7 cellular contexts compared by ENCODE assay signal in genomic region chr12:71685312-71685906, GRCh38. TPM values are rescaled to one million over a fixed set of nuclear protein-coding genes. Genes with fewer than 3 reads are reported as not detected.
DNase-seq lines count a peak whose midpoint lies in the region; ATAC-seq lines count a peak whose summit lies in the region.

No MANE protein-coding gene starts in this region.

- intact Hi-C loops in right cardiac atrium (cut with DNase I), result loop anchor here in 1 of 4 donors (10.0 kb wide), 1 partner anchor 69 kb away; the partner anchor contains the start of gene RAB21

- ATAC-seq in HG03139 (IDR thresholded peaks at IDR 0.05; ENCODE audit: unreplicated experiment) (peak; percentile 2), right cardiac atrium (no peak), HG03342 (IDR thresholded peaks at IDR 0.05; ENCODE audit: unreplicated experiment) (no peak), GM18873 (IDR thresholded peaks at IDR 0.05; ENCODE audit: low FRiP score, unreplicated experiment) (no peak)
- no peak for ATAC-seq in stimulated activated effector memory CD8-positive, alpha-beta T cell treated with anti-CD3 and anti-CD28 coated beads, Interleukin-12 subunit alpha, Interleukin-12 subunit beta, amount 100 ng/mL, for 72 hours

- no peak for DNase-seq in activated CD4-positive, alpha-beta memory T cell treated with anti-CD3 and anti-CD28 coated beads, Interleukin-2, amount 10 ng/mL, durations not matched to agents 7 days and 5 days
- DNase-seq in right cardiac atrium (peak in 1 of 3 donors; percentile 51), SHP77 treated with DMSO at 0.1 percent for 48 hours (lab: John Stamatoyannopoulos, UW) (no peak)
- DNase-seq in stimulated activated effector memory CD8-positive, alpha-beta T cell treated with anti-CD3 and anti-CD28 coated beads, Interleukin-12 subunit alpha, Interleukin-12 subunit beta, amount 100 ng/mL, for 72 hours (ENCODE audit: low spot score in 2 of 2), result no peak

- no peaks in the 10 kb centered on the region for H3K27me3 ChIP-seq in right cardiac atrium (ENCODE audit: control insufficient read depth, insufficient read depth)

- H3K4me1 ChIP-seq in right cardiac atrium (ENCODE audit: control insufficient read depth, insufficient read depth, low read length), result no peaks in the 10 kb centered on the region

- H3K4me3 Mint-ChIP-seq in activated CD4-positive, alpha-beta memory T cell treated with anti-CD3 and anti-CD28 coated beads, Interleukin-2, amount 10 ng/mL, durations not matched to agents 7 days and 5 days, result peak overlapping the region; percentile 85
- H3K4me3 Mint-ChIP-seq in stimulated activated effector memory CD8-positive, alpha-beta T cell treated with anti-CD3 and anti-CD28 coated beads, Interleukin-12 subunit alpha, Interleukin-12 subunit beta, amount 100 ng/mL, for 72 hours, result peak overlapping the region; percentile 81

- H3K4me1 Mint-ChIP-seq in activated CD4-positive, alpha-beta memory T cell treated with anti-CD3 and anti-CD28 coated beads, Interleukin-2, amount 10 ng/mL, durations not matched to agents 7 days and 5 days, result peaks cover 36% of the 10 kb centered on the region
- H3K4me1 Mint-ChIP-seq in stimulated activated effector memory CD8-positive, alpha-beta T cell treated with anti-CD3 and anti-CD28 coated beads, Interleukin-12 subunit alpha, Interleukin-12 subunit beta, amount 100 ng/mL, for 72 hours, result peaks cover 9% of the 10 kb centered on the region

- peak overlapping the region; percentile 43 for H3K4me3 ChIP-seq in right cardiac atrium (ENCODE audit: low read length)

- no peaks in the 10 kb centered on the region for H3K9me3 ChIP-seq in right cardiac atrium (ENCODE audit: control insufficient read depth, low read length)

- H3K27me3 Mint-ChIP-seq in activated CD4-positive, alpha-beta memory T cell treated with anti-CD3 and anti-CD28 coated beads, Interleukin-2, amount 10 ng/mL, durations not matched to agents 7 days and 5 days, result no peaks in the 10 kb centered on the region

- POLR2A ChIA-PET in activated CD4-positive, alpha-beta memory T cell treated with anti-CD3 and anti-CD28 coated beads, Interleukin-2, amount 10 ng/mL, durations not matched to agents 7 days and 5 days (lab: Charles Lee), result interaction anchor here (0.7 to 5.1 kb wide), 15 partner anchors 9 to 154 kb away, joined by 3 to 218 read pairs (median 7); partner anchors contain the start of genes RAB21, TBC1D15, THAP2 and ZFC3H1

- no peaks in the 10 kb centered on the region for H3K9me3 Mint-ChIP-seq in activated CD4-positive, alpha-beta memory T cell treated with anti-CD3 and anti-CD28 coated beads, Interleukin-2, amount 10 ng/mL, durations not matched to agents 7 days and 5 days
- no peaks in the 10 kb centered on the region for H3K9me3 Mint-ChIP-seq in stimulated activated effector memory CD8-positive, alpha-beta T cell treated with anti-CD3 and anti-CD28 coated beads, Interleukin-12 subunit alpha, Interleukin-12 subunit beta, amount 100 ng/mL, for 72 hours

- H3K27ac Mint-ChIP-seq in activated CD4-positive, alpha-beta memory T cell treated with anti-CD3 and anti-CD28 coated beads, Interleukin-2, amount 10 ng/mL, durations not matched to agents 7 days and 5 days, result peak overlapping the region; percentile 91
- no peak overlapping the region for H3K27ac Mint-ChIP-seq in stimulated activated effector memory CD8-positive, alpha-beta T cell treated with anti-CD3 and anti-CD28 coated beads, Interleukin-12 subunit alpha, Interleukin-12 subunit beta, amount 100 ng/mL, for 72 hours

- H3K36me3 Mint-ChIP-seq in activated CD4-positive, alpha-beta memory T cell treated with anti-CD3 and anti-CD28 coated beads, Interleukin-2, amount 10 ng/mL, durations not matched to agents 7 days and 5 days (ENCODE audit: low read depth), result no peaks in the 10 kb centered on the region
- H3K36me3 Mint-ChIP-seq in stimulated activated effector memory CD8-positive, alpha-beta T cell treated with anti-CD3 and anti-CD28 coated beads, Interleukin-12 subunit alpha, Interleukin-12 subunit beta, amount 100 ng/mL, for 72 hours, result peaks cover 3% of the 10 kb centered on the region

- no peak overlapping the region for H3K27ac ChIP-seq in right cardiac atrium (ENCODE audit: low read length)

- CTCF ChIA-PET in activated CD4-positive, alpha-beta memory T cell treated with anti-CD3 and anti-CD28 coated beads, Interleukin-2, amount 10 ng/mL, durations not matched to agents 7 days and 5 days (lab: Charles Lee), result interaction anchor here (0.8 to 3.6 kb wide), 11 partner anchors 9 to 161 kb away, joined by 3 to 46 read pairs (median 8); partner anchors contain the start of genes RAB21, THAP2 and ZFC3H1

- 25% methylated on average over 19 of the region's 19 CpGs for WGBS in right cardiac atrium

RNA-seq across cellular contexts. Expression of gene TMEM19, which starts 0.5 kb away (rescaled TPM):
- 10 to 100 TPM; 15.5 to 16.1 TPM for total RNA-seq in activated CD4-positive, alpha-beta memory T cell treated with anti-CD3 and anti-CD28 coated beads, Interleukin-2, amount 10 ng/mL, durations not matched to agents 7 days and 5 days
- 10 to 100 TPM; 28.5 to 31.3 (median 29.0) TPM for total RNA-seq in right cardiac atrium
- 14.0 TPM for polyA plus RNA-seq in right cardiac atrium

RNA-seq across cellular contexts. Expression of gene THAP2, which starts 21.3 kb away (rescaled TPM):
- total RNA-seq in activated CD4-positive, alpha-beta memory T cell treated with anti-CD3 and anti-CD28 coated beads, Interleukin-2, amount 10 ng/mL, durations not matched to agents 7 days and 5 days, result 1 to 10 TPM; 6.4 to 7.7 TPM
- 1 to 10 TPM; 4.8 to 8.5 (median 7.7) TPM for total RNA-seq in right cardiac atrium
- polyA plus RNA-seq in right cardiac atrium, result 3.8 TPM

RNA-seq across cellular contexts. Expression of gene ZFC3H1, which starts 21.8 kb away (rescaled TPM):
- 10 to 100 TPM; 64.7 to 76.8 TPM for total RNA-seq in activated CD4-positive, alpha-beta memory T cell treated with anti-CD3 and anti-CD28 coated beads, Interleukin-2, amount 10 ng/mL, durations not matched to agents 7 days and 5 days
- total RNA-seq in right cardiac atrium, result 10 to 100 TPM; 19.5 to 29.5 (median 23.3) TPM
- 12.4 TPM for polyA plus RNA-seq in right cardiac atrium
